6 cellular contexts compared by ENCODE assay signal in the genomic region with DNA sequence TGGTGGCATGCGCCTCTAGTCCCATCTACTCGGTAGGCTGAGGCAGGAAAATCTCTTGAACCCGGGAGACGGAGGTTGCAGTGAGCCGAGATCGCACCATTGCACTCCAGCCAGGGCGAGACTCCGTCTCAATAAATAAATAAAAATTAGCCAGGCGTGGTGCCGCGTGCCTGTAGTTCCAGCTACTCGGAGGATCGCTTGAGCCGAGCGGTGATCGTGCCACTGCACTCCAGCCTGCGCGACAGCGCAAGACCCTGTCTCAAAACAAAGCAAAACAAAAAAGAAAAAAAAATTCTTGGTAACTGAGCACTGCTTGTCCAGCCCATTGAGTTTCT. TPM values are rescaled to one million over a fixed set of nuclear protein-coding genes. Genes with fewer than 3 reads are reported as not detected.
DNase-seq lines count a peak whose midpoint lies in the region; ATAC-seq, FAIRE-seq and TF ChIP-seq lines count a peak whose summit lies in the region.

No MANE protein-coding gene starts in this region.

- H3K4me3 ChIP-seq in PC-9 (peak overlapping the region; percentile 87), fibroblast of lung (replicated peaks in 1 of 4; ENCODE audit: control extremely low read depth in 1 of 4, insufficient read depth in 1 of 4, low read depth in 3 of 4, low read length in 4 of 4) (peak overlapping the region; percentile 97 to 98 (median 98))

- H3K4me1 ChIP-seq in PC-9 (replicated peaks; ENCODE audit: insufficient read depth) (peaks cover 13% of the 10 kb centered on the region), fibroblast of lung (ENCODE audit: control insufficient read depth, extremely low read depth, insufficient read depth, low read length) (no peaks in the 10 kb centered on the region)

- peak overlapping the region in 1 of 2 donors; percentile 99 for H3K27ac Mint-ChIP-seq in stimulated activated naive CD8-positive, alpha-beta T cell treated with anti-CD3 and anti-CD28 coated beads, Interleukin-15, amount 100 ng/mL, for 72 hours

- H3K36me3 ChIP-seq in PC-9 (ENCODE audit: low read depth): peaks cover 24% of the 10 kb centered on the region; the same call in 1 of the 2 replicates
- peaks cover 23% of the 10 kb centered on the region for H3K36me3 ChIP-seq in fibroblast of lung (ENCODE audit: control insufficient read depth, insufficient read depth, low read length)

- H3K4me2 ChIP-seq in PC-9 (peak overlapping the region; percentile 95), fibroblast of lung (ENCODE audit: extremely low read depth, insufficient read depth, low read length) (peak overlapping the region; percentile 100)

- peak overlapping the region; percentile 96 to 99 for H3K4me3 Mint-ChIP-seq in stimulated activated naive CD8-positive, alpha-beta T cell treated with anti-CD3 and anti-CD28 coated beads, Interleukin-15, amount 100 ng/mL, for 72 hours

- H3K27me3 Mint-ChIP-seq in stimulated activated naive CD8-positive, alpha-beta T cell treated with anti-CD3 and anti-CD28 coated beads, Interleukin-15, amount 100 ng/mL, for 72 hours: no peaks in the 10 kb centered on the region

- H3K79me2 ChIP-seq in PC-9 (ENCODE audit: low read depth) (peaks cover 32% of the 10 kb centered on the region), fibroblast of lung (ENCODE audit: control insufficient read depth, insufficient read depth, low read length) (peaks cover 30% of the 10 kb centered on the region)

- H3K27ac ChIP-seq in PC-9: peak overlapping the region; percentile 69
- H3K27ac ChIP-seq in fibroblast of lung (ENCODE audit: insufficient read depth, low read length): peak overlapping the region; percentile 96

- intact Hi-C loops in PC-9 (cut with micrococcal nuclease; ENCODE audit: unreplicated experiment): loop anchor here (2.0 kb wide), 1 partner anchor 55 kb away; no protein-coding TSS in a partner anchor

- TF ChIP-seq CTCF in PC-9 (conservative IDR thresholded peaks at IDR 0.05): no peak
- no peak for TF ChIP-seq CTCF in fibroblast of lung (conservative IDR thresholded peaks at IDR 0.05 in 1 of 2, IDR thresholded peaks at IDR 0.05 in 1 of 2; ENCODE audit: low read depth in 1 of 2, low read length in 2 of 2)

- no peaks in the 10 kb centered on the region for H3K9me3 Mint-ChIP-seq in stimulated activated naive CD8-positive, alpha-beta T cell treated with anti-CD3 and anti-CD28 coated beads, Interleukin-15, amount 100 ng/mL, for 72 hours

- no peaks in the 10 kb centered on the region for H3K9me2 ChIP-seq in PC-9 (ENCODE audit: insufficient read depth)

- peaks cover 21% of the 10 kb centered on the region for H3F3A ChIP-seq in PC-9 (ENCODE audit: insufficient read depth, low read depth)

- H3K27me3 ChIP-seq in PC-9 (ENCODE audit: insufficient read depth, low read depth): no peaks in the 10 kb centered on the region
- H3K27me3 ChIP-seq in fibroblast of lung (ENCODE audit: control insufficient read depth, insufficient read depth, low read length): no peaks in the 10 kb centered on the region

- H2AFZ ChIP-seq in PC-9 (peak overlapping the region; percentile 92), fibroblast of lung (ENCODE audit: low read length) (peak overlapping the region; percentile 100)

- peak overlapping the region; percentile 85 for H3K9ac ChIP-seq in fibroblast of lung (ENCODE audit: insufficient read depth, low read length)

- DNase-seq in PC-9 (no peak), fibroblast of lung (ENCODE audit: low read depth in 2 of 2) (no peak), urothelium cell line (ENCODE audit: low spot score) (no peak), COR-L47 (lab: John Stamatoyannopoulos, UW) (no peak), AML-193 (lab: John Stamatoyannopoulos, UW) (no peak)
- DNase-seq in stimulated activated naive CD8-positive, alpha-beta T cell treated with anti-CD3 and anti-CD28 coated beads, Interleukin-15, amount 100 ng/mL, for 72 hours: no peak

- H3K9me3 ChIP-seq in PC-9 (ENCODE audit: insufficient read depth, low read depth) (no peaks in the 10 kb centered on the region), fibroblast of lung (ENCODE audit: control insufficient read depth, insufficient read depth, low read depth, low read length) (no peaks in the 10 kb centered on the region)

- POLR2A ChIA-PET in PC-9 (lab: Charles Lee; ENCODE audit: unreplicated experiment): interaction anchor here (0.6 to 1.1 kb wide), 5 partner anchors 16 to 124 kb away, joined by 3 to 34 read pairs (median 5); a partner anchor contains a TSS

- CTCF ChIA-PET in PC-9 (lab: Charles Lee): interaction anchor here (0.7 kb wide), 1 partner anchor 16 kb away, joined by 4 read pairs; a partner anchor contains a TSS

- H4K20me1 ChIP-seq in PC-9 (ENCODE audit: insufficient read depth) (no peaks in the 10 kb centered on the region; the same call in 1 of the 2 replicates), fibroblast of lung (ENCODE audit: control insufficient read depth, extremely low read depth, insufficient read depth, low read length) (no peaks in the 10 kb centered on the region)

- no peak for FAIRE-seq in urothelium cell line (lab: Jason Lieb, UNC)

- no TSS peak for BruUV-seq in PC-9 (replicated peaks; lab: Mats Ljungman, UMichigan)

- peaks cover 37% of the 10 kb centered on the region for H3K4me1 Mint-ChIP-seq in stimulated activated naive CD8-positive, alpha-beta T cell treated with anti-CD3 and anti-CD28 coated beads, Interleukin-15, amount 100 ng/mL, for 72 hours

- no peak for ATAC-seq in stimulated activated naive CD8-positive, alpha-beta T cell treated with anti-CD3 and anti-CD28 coated beads, Interleukin-15, amount 100 ng/mL, for 72 hours

RNA-seq across cellular contexts. Expression of a gene that starts 0.7 kb away (rescaled TPM):
- 37.9 and 39.2 TPM in 2 replicates for total RNA-seq in PC-9 (2021)
- total RNA-seq in fibroblast of lung: 25.2 and 28.4 TPM in 2 replicates
- 18.8 and 22.1 TPM in 2 replicates for polyA plus RNA-seq in fibroblast of lung
- polyA plus RNA-seq in fibroblast of lung (2012): 13.9 and 16.1 TPM in 2 replicates
- polyA minus RNA-seq in fibroblast of lung (ENCODE audit: low replicate concordance): 14.6 and 27.7 TPM in 2 replicates

RNA-seq across cellular contexts. Expression of a gene that starts 9.4 kb away (rescaled TPM):
- total RNA-seq in PC-9 (2021) (1.2 and 2.0 TPM in 2 replicates), fibroblast of lung (under 0.01 and 0.33 TPM in 2 replicates)
- 0.15 and 0.21 TPM in 2 replicates for polyA plus RNA-seq in fibroblast of lung
- polyA plus RNA-seq in fibroblast of lung (2012): not detected in 2 replicates
- polyA minus RNA-seq in fibroblast of lung (ENCODE audit: low replicate concordance): not detected in 2 replicates

RNA-seq across cellular contexts. Expression of a gene that starts 16.4 kb away (rescaled TPM):
- total RNA-seq in PC-9 (2021) (74.2 and 86.7 TPM in 2 replicates), fibroblast of lung (96.6 and 96.9 TPM in 2 replicates)
- polyA plus RNA-seq in fibroblast of lung: 155 and 170 TPM in 2 replicates
- 90.5 and 97.8 TPM in 2 replicates for polyA plus RNA-seq in fibroblast of lung (2012)
- 17.9 and 24.9 TPM in 2 replicates for polyA minus RNA-seq in fibroblast of lung (ENCODE audit: low replicate concordance)

RNA-seq across cellular contexts. Expression of a gene that starts 16.6 kb away (rescaled TPM):
- 69.7 and 72.7 TPM in 2 replicates for total RNA-seq in PC-9 (2021)
- total RNA-seq in fibroblast of lung: 39.8 and 64.9 TPM in 2 replicates
- polyA plus RNA-seq in fibroblast of lung: 57.9 and 65.9 TPM in 2 replicates
- 117 and 118 TPM in 2 replicates for polyA plus RNA-seq in fibroblast of lung (2012)
- polyA minus RNA-seq in fibroblast of lung (ENCODE audit: low replicate concordance): 10.4 and 17.6 TPM in 2 replicates

RNA-seq across cellular contexts. Expression of a gene that starts 24.7 kb away (rescaled TPM):
- 12.1 and 25.2 TPM in 2 replicates for total RNA-seq in PC-9 (2021)
- 13.6 and 18.0 TPM in 2 replicates for total RNA-seq in fibroblast of lung
- 6.6 and 7.6 TPM in 2 replicates for polyA plus RNA-seq in fibroblast of lung
- 5.7 and 7.5 TPM in 2 replicates for polyA plus RNA-seq in fibroblast of lung (2012)
- 18.3 and 21.3 TPM in 2 replicates for polyA minus RNA-seq in fibroblast of lung (ENCODE audit: low replicate concordance)
